In genomic region chr12:111405149-111405855, GRCh38 we compare ENCODE assay signal across 8 cellular contexts. TPM values are rescaled to one million over a fixed set of nuclear protein-coding genes. Genes with fewer than 3 reads are reported as not detected.
A peak's percentile ranks its signal among the peaks of the same experiment; 100 is the strongest.
DNase-seq lines count a peak whose midpoint lies in the region; ATAC-seq and TF ChIP-seq lines count a peak whose summit lies in the region.

No MANE protein-coding gene starts in this region.

- H3K79me2 ChIP-seq in mammary epithelial cell (ENCODE audit: insufficient read depth, low read length) = peaks cover 44% of the 10 kb centered on the region

- TF ChIP-seq POLR2A in GM18951 (IDR thresholded peaks at IDR 0.05; ENCODE audit: extremely low read depth, insufficient read depth, insufficient read length) (peak; percentile 55), spleen (IDR thresholded peaks at IDR 0.05) (no peak)

- peak; percentile 56 for ATAC-seq in HG03159 (IDR thresholded peaks at IDR 0.05; ENCODE audit: unreplicated experiment)

- no peaks in the 10 kb centered on the region for H4K20me1 ChIP-seq in mammary epithelial cell (ENCODE audit: insufficient read depth, low read length)

- dilution Hi-C loops in mammary epithelial cell (cut with HindIII; ENCODE audit: low sequenced_read_pairs) = no loop called here

- in situ Hi-C loops in GM18951 (cut with MboI; ENCODE audit: low sequenced_read_pairs, unreplicated experiment) = no loop called here
- in situ Hi-C loops in mammary epithelial cell (cut with MboI; ENCODE audit: low sequenced_read_pairs in 2 of 2) = no loop called here

- DNase-seq in AG09319 (ENCODE audit: extremely low read depth, low read depth) = peak; percentile 65
- DNase-seq in NCI-H2227 (lab: John Stamatoyannopoulos, UW; ENCODE audit: unreplicated experiment) = peak; percentile 97
- peak; percentile 81 for DNase-seq in mammary epithelial cell
- DNase-seq in iPS-NIHi7 (ENCODE audit: extremely low spot score) = peak; percentile 96
- DNase-seq in spleen = peak; percentile 99

- intact Hi-C loops in mammary epithelial cell (cut with micrococcal nuclease) = loop anchor here (5.0 kb wide), 1 partner anchor 37 kb away; no protein-coding TSS in a partner anchor
- intact Hi-C loops in spleen (cut with DNase I; ENCODE audit: low total_unique reads) = no loop called here

- no peaks in the 10 kb centered on the region for H3K9me3 ChIP-seq in mammary epithelial cell (replicated peaks; ENCODE audit: insufficient read depth, low read length)
- H3K9me3 ChIP-seq in spleen = no peaks in the 10 kb centered on the region

- H3K9ac ChIP-seq in mammary epithelial cell (ENCODE audit: insufficient read depth, low read length) = no peak overlapping the region

- H3K4me2 ChIP-seq in mammary epithelial cell (ENCODE audit: insufficient read depth, low read depth, low read length) = peak overlapping the region; percentile 75

- H3K36me3 ChIP-seq in mammary epithelial cell (ENCODE audit: insufficient read depth, low read length) (no peaks in the 10 kb centered on the region), spleen (no peaks in the 10 kb centered on the region)

- BruUV-seq in mammary epithelial cell (replicated peaks; lab: Mats Ljungman, UMichigan) = no TSS peak

- H3K4me3 ChIP-seq in WI38 (ENCODE audit: low read depth, low read length) (peak overlapping the region; percentile 89), mammary epithelial cell (replicated peaks in 1 of 3; ENCODE audit: insufficient read depth in 1 of 3, low read depth in 2 of 3, low read length in 3 of 3) (peak overlapping the region; percentile 32 to 99 (median 75)), spleen (peak overlapping the region; percentile 67 to 96 (median 86))

- WGBS in mammary epithelial cell (ENCODE audit: low coverage, missing lambda C conversion rate) = no CpG with 5 or more reads among the region's 59 CpGs
- 0 to 1% (median 1%) methylated on average over 30 to 59 of the region's 59 CpGs for WGBS in spleen, 5 donors

- peak overlapping the region; percentile 83 for H2AFZ ChIP-seq in mammary epithelial cell (ENCODE audit: low read depth, low read length)

- H3K27me3 ChIP-seq in mammary epithelial cell (ENCODE audit: insufficient read depth, low read length) = no peaks in the 10 kb centered on the region
- H3K27me3 ChIP-seq in spleen (replicated peaks in 1 of 7) = no peaks in the 10 kb centered on the region

- H3K27ac ChIP-seq in mammary epithelial cell (ENCODE audit: insufficient read depth, low read depth, low read length) (no peak overlapping the region), spleen (peak overlapping the region; percentile 94 to 99 (median 98))

- H3K4me1 ChIP-seq in mammary epithelial cell (ENCODE audit: insufficient read depth, low read length) (peaks cover 40% of the 10 kb centered on the region), spleen (peaks cover 62 to 83% (median 70%) of the 10 kb centered on the region in 6 donors)

- TF ChIP-seq CTCF in AG09319 (IDR thresholded peaks at IDR 0.05; ENCODE audit: low read depth, low read length) = peak; percentile 40
- no peak for TF ChIP-seq CTCF in WI38 (IDR thresholded peaks at IDR 0.05; ENCODE audit: low read depth, low read length)
- peak; percentile 10 to 53 for TF ChIP-seq CTCF in mammary epithelial cell (conservative IDR thresholded peaks at IDR 0.05 in 1 of 2, IDR thresholded peaks at IDR 0.05 in 1 of 2; ENCODE audit: extremely low read depth in 1 of 2, insufficient read depth in 1 of 2, low read depth in 1 of 2, low read length in 2 of 2)
- peak; percentile 49 to 98 (median 85) for TF ChIP-seq CTCF in spleen (IDR thresholded peaks at IDR 0.05 in 8 of 11, conservative IDR thresholded peaks at IDR 0.05 in 3 of 11)

- CTCF ChIA-PET in mammary epithelial cell (lab: Charles Lee; ENCODE audit: low non-redundant PET) = no interaction called here

RNA-seq across cellular contexts. Expression of gene SH2B3, which starts 0.4 kb away (rescaled TPM):
- total RNA-seq in mammary epithelial cell (10 to 100 TPM; 11.7 to 15.8 TPM), spleen (100 to 1,000 TPM in 1 of 7 donors, 10 to 100 TPM in 6; 72.6 to 105 (median 88.3) TPM)
- polyA plus RNA-seq in mammary epithelial cell (18.1 TPM), spleen (10 to 100 TPM; 11.5 to 25.5 (median 12.0) TPM)
- polyA minus RNA-seq in mammary epithelial cell = 20.3 TPM

RNA-seq across cellular contexts. Expression of gene PHETA1, which starts 36.4 kb away (rescaled TPM):
- total RNA-seq in mammary epithelial cell (1 to 10 TPM; 6.8 to 6.9 TPM), spleen (10 to 100 TPM; 16.5 to 39.7 (median 26.4) TPM)
- polyA plus RNA-seq in mammary epithelial cell (3.8 TPM), spleen (10 to 100 TPM in 1 of 3 donors, 1 to 10 TPM in 2; 4.9 to 17.2 (median 7.7) TPM)
- 4.3 TPM for polyA minus RNA-seq in mammary epithelial cell

Comparison
In these comparisons a context has a peak if more than half of its experiments do, and no peak if none do; other contexts are left out.
1. RNA of gene SH2B3, which starts 0.4 kb away (total RNA-seq): 72.6 to 105 TPM in spleen; 11.7 to 15.8 TPM in mammary epithelial cell; every median in the first group is over 4 times any median in the second.
2. Peak in every context shown above with its lines, with median percentiles within 50 percentile points of each other: DNase-seq and H3K4me3 ChIP-seq.